33 cellular contexts compared by ENCODE assay signal in the genomic region with DNA sequence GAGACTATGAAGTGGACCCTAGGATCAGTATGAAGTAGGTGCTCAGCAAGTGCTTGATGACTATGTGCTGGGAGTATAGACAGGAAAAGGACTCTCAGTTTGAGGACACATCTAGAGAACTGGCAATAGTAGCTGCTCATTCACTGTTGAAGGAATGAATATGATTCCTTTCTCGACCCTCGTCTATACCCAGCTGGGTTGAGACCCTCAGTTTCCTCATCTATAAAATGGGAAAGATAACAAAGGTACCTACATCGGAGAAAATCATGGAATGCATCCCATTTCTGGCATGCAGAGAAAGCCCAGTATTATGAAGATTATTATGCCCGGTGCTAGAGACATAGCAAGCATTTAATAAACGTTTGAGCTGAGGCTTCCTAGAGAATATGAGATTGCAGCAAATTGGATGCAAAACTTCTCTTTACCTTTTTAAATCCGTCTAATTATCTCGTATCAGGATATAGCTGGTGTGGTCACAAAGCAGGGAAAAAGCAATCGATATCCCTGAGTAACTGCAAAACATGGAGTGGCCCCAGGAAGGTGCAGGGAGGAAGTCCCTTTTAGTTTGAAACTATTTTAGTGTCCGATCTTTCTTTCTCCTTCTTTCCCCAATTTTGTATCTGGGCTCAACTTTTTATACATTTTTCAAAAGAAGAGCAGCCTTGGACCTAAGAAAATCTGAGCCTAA. TPM values are rescaled to one million over a fixed set of nuclear protein-coding genes. Genes with fewer than 3 reads are reported as not detected.
"Had no signal": no experiment of that assay in that cellular context is flagged by ENCODE, and none has a peak within 500 bp of the region (broad histone marks: within the 10 kb centered on the region; RNA-seq: fewer than 3 reads in every experiment).

No MANE protein-coding gene starts in this region.

- ATAC-seq: effector memory CD8-positive, alpha-beta T cell; heart right ventricle; lower lobe of right lung; naive thymus-derived CD4-positive, alpha-beta T cell; sciatic nerve; stimulated activated naive CD8-positive, alpha-beta T cell treated with anti-CD3 and anti-CD28 coated beads, Interleukin-15, amount 100 ng/mL, for 72 hours had no signal

- H3K79me2 ChIP-seq: parathyroid adenoma had no signal

- H3K27ac Mint-ChIP-seq: effector memory CD8-positive, alpha-beta T cell; memory B cell; naive thymus-derived CD4-positive, alpha-beta T cell; nephron; neural progenitor cell; progenitor cell of endocrine pancreas; stimulated activated naive CD8-positive, alpha-beta T cell treated with anti-CD3 and anti-CD28 coated beads, Interleukin-15, amount 100 ng/mL, for 72 hours had no signal

- H3K4me2 ChIP-seq: neural progenitor cell had no signal

- H3K9me3 Mint-ChIP-seq: effector memory CD8-positive, alpha-beta T cell; immature natural killer cell; memory B cell; nephron; neural progenitor cell; stimulated activated naive CD8-positive, alpha-beta T cell treated with anti-CD3 and anti-CD28 coated beads, Interleukin-15, amount 100 ng/mL, for 72 hours had no signal

- H3K27ac ChIP-seq: coronary artery, esophagus squamous epithelium, heart right ventricle, left ventricle myocardium inferior, lower lobe of right lung, neural progenitor cell, parathyroid adenoma, spleen, suprapubic skin, vagina had no signal

- DNase-seq: dermis blood vessel endothelial cell; effector memory CD8-positive, alpha-beta T cell; esophagus squamous epithelium; foreskin melanocyte; glutamatergic neuron; heart right ventricle; hypothalamus; immature natural killer cell; islet precursor cell; kidney glomerular epithelial cell; left colon; left ventricle myocardium inferior; lower lobe of right lung; naive thymus-derived CD4-positive, alpha-beta T cell; stimulated activated CD4-positive, alpha-beta T cell treated with anti-CD3 and anti-CD28 coated beads, Interleukin-2, amount 100 ng/mL, for 48 hours; stimulated activated CD8-positive, alpha-beta memory T cell treated with anti-CD3 and anti-CD28 coated beads, Interleukin-4, amount 100 ng/mL, for 48 hours; stimulated activated naive CD4-positive, alpha-beta T cell; stimulated activated naive CD8-positive, alpha-beta T cell treated with anti-CD3 and anti-CD28 coated beads, Interleukin-15, amount 100 ng/mL, for 72 hours; trophoblast cell had no signal

- H3K9me3 ChIP-seq: esophagus squamous epithelium, heart right ventricle, left ventricle myocardium inferior, lower lobe of right lung, spleen, suprapubic skin, vagina had no signal

- H3K4me3 Mint-ChIP-seq: effector memory CD8-positive, alpha-beta T cell; immature natural killer cell; memory B cell; naive thymus-derived CD4-positive, alpha-beta T cell; nephron; neural progenitor cell; stimulated activated naive CD8-positive, alpha-beta T cell treated with anti-CD3 and anti-CD28 coated beads, Interleukin-15, amount 100 ng/mL, for 72 hours had no signal

- H3K4me1 Mint-ChIP-seq: immature natural killer cell; naive thymus-derived CD4-positive, alpha-beta T cell; stimulated activated naive CD8-positive, alpha-beta T cell treated with anti-CD3 and anti-CD28 coated beads, Interleukin-15, amount 100 ng/mL, for 72 hours had no signal

- H3K4me3 ChIP-seq: coronary artery, esophagus squamous epithelium, heart right ventricle, left ventricle myocardium inferior, lower lobe of right lung, neural progenitor cell, spleen, suprapubic skin, vagina had no signal

- H3K36me3 ChIP-seq: esophagus squamous epithelium, heart right ventricle, left ventricle myocardium inferior, lower lobe of right lung, neural progenitor cell, spleen, suprapubic skin, vagina had no signal

- H3K36me3 Mint-ChIP-seq: immature natural killer cell; memory B cell; naive thymus-derived CD4-positive, alpha-beta T cell; neural progenitor cell had no signal

- H3K27me3 ChIP-seq: neural progenitor cell, vagina had no signal

- H2AFZ ChIP-seq: neural progenitor cell, parathyroid adenoma had no signal

- H3K9ac ChIP-seq: neural progenitor cell, parathyroid adenoma had no signal

- H3K4me1 ChIP-seq: lower lobe of right lung, neural progenitor cell, parathyroid adenoma, vagina had no signal

RNA-seq across cellular contexts. Expression of gene PCK1, which starts 2.8 kb away (rescaled TPM):
- total RNA-seq: chondrocyte; dermis blood vessel endothelial cell; lower lobe of right lung; mononuclear cell; naive thymus-derived CD4-positive, alpha-beta T cell; osteoblast; progenitor cell of endocrine pancreas had no signal
- polyA plus RNA-seq: immature natural killer cell; naive thymus-derived CD4-positive, alpha-beta T cell had no signal

RNA-seq across cellular contexts. Expression of gene CTCFL, which starts 33.1 kb away (rescaled TPM):
- total RNA-seq: chondrocyte; dermis blood vessel endothelial cell; heart right ventricle; left colon; left ventricle myocardium inferior; lower lobe of right lung; mononuclear cell; naive thymus-derived CD4-positive, alpha-beta T cell; osteoblast; progenitor cell of endocrine pancreas; suprapubic skin; ureter; vagina had no signal
- polyA plus RNA-seq: heart right ventricle; immature natural killer cell; naive thymus-derived CD4-positive, alpha-beta T cell had no signal
